In the genomic region with DNA sequence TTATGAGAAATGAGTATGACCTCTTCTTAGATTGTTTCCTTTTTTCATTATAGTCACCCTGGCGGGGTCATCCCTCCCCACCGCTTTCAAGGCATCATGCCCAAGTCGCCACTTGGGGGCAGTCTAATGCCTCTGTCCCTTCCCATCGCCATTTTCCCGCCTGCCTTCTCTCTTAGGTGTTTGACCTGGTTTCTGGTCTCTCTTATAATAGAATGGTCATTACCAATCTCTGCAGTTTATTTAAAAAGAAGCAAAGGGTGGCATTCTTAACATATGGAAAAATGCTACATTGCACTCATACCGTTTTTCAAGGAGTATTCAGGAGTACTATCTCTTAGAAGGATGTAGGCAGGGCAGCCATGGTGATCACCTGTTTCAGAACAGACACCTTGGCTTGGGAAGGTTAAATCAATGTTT, we compare ENCODE assay signal across 8 cellular contexts. TPM values are rescaled to one million over a fixed set of nuclear protein-coding genes. Genes with fewer than 3 reads are reported as not detected.
A peak's percentile ranks its signal among the peaks of the same experiment; 100 is the strongest.
DNase-seq lines count a peak whose midpoint lies in the region; ATAC-seq and TF ChIP-seq lines count a peak whose summit lies in the region.

No MANE protein-coding gene starts in this region.

- H3K4me3 ChIP-seq in foreskin fibroblast (ENCODE audit: low read depth in 1 of 2, low read length in 2 of 2) (no peak overlapping the region), ovary (no peak overlapping the region), upper lobe of right lung (no peak overlapping the region)

- H3K4me1 ChIP-seq in ovary (ENCODE audit: insufficient read depth) = no peaks in the 10 kb centered on the region
- H3K4me1 ChIP-seq in upper lobe of right lung = peaks cover 22% of the 10 kb centered on the region

- WGBS in ovary, 3 donors = 23 to 24% (median 23%) methylated on average over 6 of the region's 6 CpGs

- H3K36me3 Mint-ChIP-seq in activated T-helper 17 cell treated with anti-CD3 and anti-CD28 coated beads, Interleukin-2, amount 50 U/mL, for 72 hours (ENCODE audit: low read depth) = no peaks in the 10 kb centered on the region

- H3K9me3 ChIP-seq in ovary (no peaks in the 10 kb centered on the region), upper lobe of right lung (no peaks in the 10 kb centered on the region)

- peaks cover 8% of the 10 kb centered on the region for H3K27me3 Mint-ChIP-seq in activated T-helper 17 cell treated with anti-CD3 and anti-CD28 coated beads, Interleukin-2, amount 50 U/mL, for 72 hours

- TF ChIP-seq POLR2A in ovary (IDR thresholded peaks at IDR 0.05) = no peak

- intact Hi-C loops in ovary (cut with DNase I) (loop anchor here (5.0 to 10.0 kb wide), 3 partner anchors 321 to 329 kb away; no protein-coding TSS in a partner anchor), upper lobe of right lung (cut with DNase I) (no loop called here)

- TF ChIP-seq EP300 in ovary (IDR thresholded peaks at IDR 0.05) = no peak

- DNase-seq in AG08396 (ENCODE audit: low spot score) (peak; percentile 59), M059J (ENCODE audit: low read depth) (peak; percentile 69), RPMI8226 (peak; percentile 84), foreskin fibroblast (peak in 1 of 2 donors; percentile 65), ovary (peak; percentile 34 to 69 (median 61)), upper lobe of right lung (peak; percentile 77)

- H3K4me3 Mint-ChIP-seq in activated T-helper 17 cell treated with anti-CD3 and anti-CD28 coated beads, Interleukin-2, amount 50 U/mL, for 72 hours = no peak overlapping the region

- H3K4me1 Mint-ChIP-seq in activated T-helper 17 cell treated with anti-CD3 and anti-CD28 coated beads, Interleukin-2, amount 50 U/mL, for 72 hours = no peaks in the 10 kb centered on the region

- TF ChIP-seq CTCF in foreskin fibroblast (IDR thresholded peaks at IDR 0.05; ENCODE audit: low read depth, low read length) (peak; percentile 69), ovary (IDR thresholded peaks at IDR 0.05) (peak; percentile 45 to 48 (median 47)), upper lobe of right lung (IDR thresholded peaks at IDR 0.05) (peak; percentile 86)

- H3K27ac ChIP-seq in ovary = no peak overlapping the region
- no peak overlapping the region for H3K27ac ChIP-seq in upper lobe of right lung

- no peak overlapping the region for H3K27ac Mint-ChIP-seq in activated T-helper 17 cell treated with anti-CD3 and anti-CD28 coated beads, Interleukin-2, amount 50 U/mL, for 72 hours

- no peaks in the 10 kb centered on the region for H3K9me3 Mint-ChIP-seq in activated T-helper 17 cell treated with anti-CD3 and anti-CD28 coated beads, Interleukin-2, amount 50 U/mL, for 72 hours

- ATAC-seq in GM18909 (IDR thresholded peaks at IDR 0.05; ENCODE audit: poor library complexity, unreplicated experiment) (peak; percentile 63), upper lobe of right lung (peak; percentile 84)
- peak; percentile 81 for ATAC-seq in activated T-helper 17 cell treated with anti-CD3 and anti-CD28 coated beads, Interleukin-2, amount 50 U/mL, for 72 hours (replicated peaks)

- no peaks in the 10 kb centered on the region for H3K27me3 ChIP-seq in ovary
- no peaks in the 10 kb centered on the region for H3K27me3 ChIP-seq in upper lobe of right lung

- H3K36me3 ChIP-seq in ovary = no peaks in the 10 kb centered on the region
- H3K36me3 ChIP-seq in upper lobe of right lung = no peaks in the 10 kb centered on the region

RNA-seq across cellular contexts. Expression of gene OVAAL, which starts 25.2 kb away (rescaled TPM):
- total RNA-seq in M059J (2014; rRNA removed; shearing (Covaris generic)) = 0.05 and 0.79 TPM in 2 replicates
- not detected for total RNA-seq in activated T-helper 17 cell treated with anti-CD3 and anti-CD28 coated beads, Interleukin-2, amount 50 U/mL, for 72 hours
- total RNA-seq in ovary (not detected), upper lobe of right lung (not detected)
- polyA plus RNA-seq in ovary = not detected

RNA-seq across cellular contexts. Expression of gene ACBD6, which starts 31.2 kb away (rescaled TPM):
- 55.4 and 76.2 TPM in 2 replicates for total RNA-seq in M059J (2014; rRNA removed; shearing (Covaris generic))
- 10 to 100 TPM; 33.4 to 41.9 TPM for total RNA-seq in activated T-helper 17 cell treated with anti-CD3 and anti-CD28 coated beads, Interleukin-2, amount 50 U/mL, for 72 hours
- total RNA-seq in ovary (10 to 100 TPM; 31.0 to 50.1 (median 40.0) TPM), upper lobe of right lung (33.6 TPM)
- 10 to 100 TPM; 42.7 to 56.0 TPM for polyA plus RNA-seq in ovary
